ENCODE assay signal across 8 cellular contexts in genomic region chr22:36144886-36145541, GRCh38. TPM values are rescaled to one million over a fixed set of nuclear protein-coding genes. Genes with fewer than 3 reads are reported as not detected.
A peak's percentile ranks its signal among the peaks of the same experiment; 100 is the strongest.
DNase-seq lines count a peak whose midpoint lies in the region; ATAC-seq and TF ChIP-seq lines count a peak whose summit lies in the region.

No MANE protein-coding gene starts in this region.

- peaks cover 16% of the 10 kb centered on the region for H3K4me1 ChIP-seq in HUES48 (ENCODE audit: control insufficient read depth, insufficient read depth, low read length)
- peaks cover 0 to 8% of the 10 kb centered on the region in 2 experiments; a peak in 1 of 4 replicates for H3K4me1 ChIP-seq in SK-N-SH (ENCODE audit: control insufficient read depth in 1 of 2, insufficient read depth in 2 of 2, low read depth in 1 of 2, low read length in 1 of 2)
- peaks cover 0 to 26% of the 10 kb centered on the region in 2 donors for H3K4me1 ChIP-seq in left lung

- no peaks in the 10 kb centered on the region; the same call in 1 of the 2 replicates for H3K27me3 ChIP-seq in HUES48 (ENCODE audit: control insufficient read depth, insufficient read depth, low read length)
- H3K27me3 ChIP-seq in SK-N-SH (ENCODE audit: insufficient read depth): no peaks in the 10 kb centered on the region
- no peaks in the 10 kb centered on the region for H3K27me3 ChIP-seq in left lung

- WGBS in SK-N-SH (ENCODE audit: low lambda C conversion rate): 57% methylated on average over 11 of the region's 12 CpGs

- H3K4me2 ChIP-seq in SK-N-SH: no peak overlapping the region

- TF ChIP-seq RAD21 in SK-N-SH (IDR thresholded peaks at IDR 0.05; ENCODE audit: low read length): peak; percentile 85

- DNase-seq in DMS79 treated with DMSO at 0.1 percent for 48 hours (lab: John Stamatoyannopoulos, UW) (peak; percentile 4), DMS79 (lab: John Stamatoyannopoulos, UW) (no peak), SK-N-SH (peak; percentile 57), coronary artery (ENCODE audit: low spot score) (no peak), left lung (peak in 1 of 2 donors; percentile 62), superior temporal gyrus (ENCODE audit: extremely low spot score) (peak; percentile 81)

- H3K4me3 ChIP-seq in HUES48 (ENCODE audit: low read depth, low read length) (no peak overlapping the region), SK-N-SH (ENCODE audit: low read depth in 2 of 2, low read length in 1 of 2) (no peak overlapping the region), coronary artery (no peak overlapping the region), left lung (no peak overlapping the region)

- intact Hi-C loops in left lung (cut with DNase I): loop anchor here in 1 of 2 donors (5.0 kb wide), 1 partner anchor 37 kb away; no protein-coding TSS in a partner anchor

- peak; percentile 93 for ATAC-seq in left lung
- no peak for ATAC-seq in HG03280 (IDR thresholded peaks at IDR 0.05; ENCODE audit: unreplicated experiment)

- no peaks in the 10 kb centered on the region for H4K20me1 ChIP-seq in SK-N-SH (ENCODE audit: insufficient read depth)

- no peak overlapping the region for H2AFZ ChIP-seq in SK-N-SH (ENCODE audit: low read depth)

- H3K9ac ChIP-seq in HUES48 (ENCODE audit: low read depth, low read length): no peak overlapping the region
- H3K9ac ChIP-seq in SK-N-SH: no peak overlapping the region

- H3K79me2 ChIP-seq in SK-N-SH (ENCODE audit: insufficient read depth): no peaks in the 10 kb centered on the region

- H3K9me2 ChIP-seq in SK-N-SH: no peaks in the 10 kb centered on the region

- POLR2A ChIA-PET in SK-N-SH (lab: Yijun Ruan, JAX): no interaction called here

- CTCF ChIA-PET in SK-N-SH (lab: Yijun Ruan, JAX): interaction anchor here (0.8 to 4.5 kb wide), 11 partner anchors 18 to 144 kb away, joined by 3 to 16 read pairs (median 5); partner anchors contain the start of gene APOL2

- H3K36me3 ChIP-seq in HUES48 (ENCODE audit: control insufficient read depth, insufficient read depth, low read length) (no peaks in the 10 kb centered on the region), SK-N-SH (replicated peaks in 1 of 2; ENCODE audit: control insufficient read depth in 1 of 2, insufficient read depth in 2 of 2, low read length in 1 of 2) (no peaks in the 10 kb centered on the region), left lung (peaks cover 0 to 66% of the 10 kb centered on the region in 2 donors)

- no peaks in the 10 kb centered on the region for H3K9me3 ChIP-seq in HUES48 (ENCODE audit: control insufficient read depth, insufficient read depth, low read length)
- no peaks in the 10 kb centered on the region for H3K9me3 ChIP-seq in SK-N-SH
- no peaks in the 10 kb centered on the region for H3K9me3 ChIP-seq in left lung

- TF ChIP-seq EP300 in SK-N-SH (IDR thresholded peaks at IDR 0.05; ENCODE audit: borderline replicate concordance in 1 of 2, low read depth in 1 of 2, low read length in 1 of 2): no peak

- TF ChIP-seq CTCF in SK-N-SH (IDR thresholded peaks at IDR 0.05): peak; percentile 82
- peak; percentile 59 for TF ChIP-seq CTCF in coronary artery (IDR thresholded peaks at IDR 0.05)
- peak; percentile 62 to 73 for TF ChIP-seq CTCF in left lung (IDR thresholded peaks at IDR 0.05)

- peak overlapping the region; percentile 80 for H3K27ac ChIP-seq in HUES48 (ENCODE audit: low read depth, low read length)
- no peak overlapping the region for H3K27ac ChIP-seq in SK-N-SH (ENCODE audit: low read depth in 2 of 2, low read length in 1 of 2)
- peak overlapping the region in 1 of 2 donors; percentile 62 for H3K27ac ChIP-seq in coronary artery
- no peak overlapping the region for H3K27ac ChIP-seq in left lung

- H3F3A ChIP-seq in SK-N-SH (replicated peaks; ENCODE audit: insufficient read depth): peaks cover 3% of the 10 kb centered on the region

TF ChIP-seq in SK-N-SH, 30 proteins besides CTCF, POLR2A, EP300 and RAD21:
- TF ChIP-seq FOXJ3 (CRISPR knock-in tag; IDR thresholded peaks at IDR 0.05) (no peak), SMC3 (IDR thresholded peaks at IDR 0.05; ENCODE audit: low read depth, low read length) (peak; percentile 72)

RNA-seq across cellular contexts. Expression of gene APOL3, which starts 15.5 kb away (rescaled TPM):
- polyA plus RNA-seq in SK-N-SH (2012; rRNA removed): 0.21 and 1.1 TPM in 2 replicates
- 0.09 and 0.17 TPM in 2 replicates for polyA plus RNA-seq in SK-N-SH (2012; cell fraction: cytosol; rRNA removed)
- polyA plus RNA-seq in SK-N-SH (2012; cell fraction: nucleus; rRNA removed): 0.14 and 0.32 TPM in 2 replicates
- total RNA-seq in left lung: 10 to 100 TPM; 27.0 to 57.9 TPM

RNA-seq across cellular contexts. Expression of gene APOL4, which starts 56.6 kb away (rescaled TPM):
- polyA plus RNA-seq in SK-N-SH (2012; rRNA removed): 0.08 and 0.21 TPM in 2 replicates
- polyA plus RNA-seq in SK-N-SH (2012; cell fraction: cytosol; rRNA removed): 0.27 and 0.38 TPM in 2 replicates
- 0.13 and 0.18 TPM in 2 replicates for polyA plus RNA-seq in SK-N-SH (2012; cell fraction: nucleus; rRNA removed)
- total RNA-seq in left lung: 10 to 100 TPM in 1 of 2 donors, 1 to 10 TPM in 1; 8.5 to 12.8 TPM

Comparison
In these comparisons a context has a peak if more than half of its experiments do, and no peak if none do; other contexts are left out.
1. DNase-seq: peak in DMS79 treated with DMSO at 0.1 percent for 48 hours (single experiment), SK-N-SH (single experiment) and superior temporal gyrus (single experiment); none in DMS79 (single experiment) and coronary artery (single experiment).
2. Peak in every context shown above with its lines, with median percentiles within 50 percentile points of each other: CTCF ChIP-seq.